25 cellular contexts compared by ENCODE assay signal in genomic region chr3:44160818-44161217, GRCh38.
"Had no signal": no experiment of that assay in that cellular context is flagged by ENCODE, and none has a peak within 500 bp of the region (broad histone marks: within the 10 kb centered on the region; RNA-seq: fewer than 3 reads in every experiment).

No MANE protein-coding gene starts in this region.

- H3K9me3 Mint-ChIP-seq: activated B cell treated with CpG ODN at 0.5 μM for 24 hours; central memory CD8-positive, alpha-beta T cell; dendritic cell treated with granulocyte-macrophage colony-stimulating factor and Interleukin-4, amounts not matched to agents 40 ng/mL and 50 ng/mL, for 4 days; endodermal cell; natural killer cell; neural progenitor cell had no signal

- H3K79me2 ChIP-seq: parathyroid adenoma had no signal

- H3K27me3 ChIP-seq: left lung, sigmoid colon, testis, transverse colon had no signal

- H3K36me3 ChIP-seq: left lung, lower lobe of right lung, neural progenitor cell, sigmoid colon, transverse colon had no signal

- DNase-seq: activated B cell treated with CpG ODN at 0.5 μM for 24 hours; activated CD4-positive, alpha-beta T cell treated with anti-CD3 and anti-CD28 coated beads, Interleukin-2, amount 50 U/mL, for 4 hours; activated effector memory CD4-positive, alpha-beta T cell treated with Interleukin-2 at 50 U/mL for 16 hours; activated naive CD4-positive, alpha-beta T cell treated with Interleukin-2 at 50 U/mL for 16 hours; activated T-cell treated with anti-CD3 and anti-CD28 coated beads, Interleukin-2, amount 50 U/mL, for 48 hours; anterior cingulate cortex; endodermal cell; left lung; lower lobe of right lung; mesenchymal stem cell; natural killer cell; occipital lobe; psoas muscle; sigmoid colon; small intestine; stimulated activated CD4-positive, alpha-beta T cell treated with anti-CD3 and anti-CD28 coated beads, Interleukin-4, amount 100 ng/mL, for 24 hours; stimulated activated naive CD4-positive, alpha-beta T cell; testis; transverse colon had no signal

- H3K4me1 ChIP-seq: left lung, lower lobe of right lung, neural progenitor cell, parathyroid adenoma, psoas muscle, sigmoid colon, testis, transverse colon had no signal

- H3K4me1 Mint-ChIP-seq: activated B cell treated with CpG ODN at 0.5 μM for 24 hours; central memory CD8-positive, alpha-beta T cell; endodermal cell; natural killer cell had no signal

- H3K27ac Mint-ChIP-seq: activated B cell treated with CpG ODN at 0.5 μM for 24 hours; activated naive CD8-positive, alpha-beta T cell; dendritic cell treated with granulocyte-macrophage colony-stimulating factor and Interleukin-4, amounts not matched to agents 40 ng/mL and 50 ng/mL, for 4 days; endodermal cell; natural killer cell; neural progenitor cell had no signal

- H3K4me3 ChIP-seq: left lung, lower lobe of right lung, neural progenitor cell, psoas muscle, sigmoid colon, testis, transverse colon had no signal

- ATAC-seq: esophagus mucosa, left lung, lower lobe of right lung, natural killer cell, psoas muscle had no signal

- H3K9ac ChIP-seq: neural progenitor cell, parathyroid adenoma had no signal

- H3K4me3 Mint-ChIP-seq: activated B cell treated with CpG ODN at 0.5 μM for 24 hours; activated naive CD8-positive, alpha-beta T cell; central memory CD8-positive, alpha-beta T cell; dendritic cell treated with granulocyte-macrophage colony-stimulating factor and Interleukin-4, amounts not matched to agents 40 ng/mL and 50 ng/mL, for 4 days; endodermal cell; natural killer cell; neural progenitor cell had no signal

- H3K27ac ChIP-seq: left lung, lower lobe of right lung, neural progenitor cell, parathyroid adenoma, psoas muscle, sigmoid colon, testis, transverse colon had no signal

- H3K4me2 ChIP-seq: neural progenitor cell had no signal
